In the genomic region with DNA sequence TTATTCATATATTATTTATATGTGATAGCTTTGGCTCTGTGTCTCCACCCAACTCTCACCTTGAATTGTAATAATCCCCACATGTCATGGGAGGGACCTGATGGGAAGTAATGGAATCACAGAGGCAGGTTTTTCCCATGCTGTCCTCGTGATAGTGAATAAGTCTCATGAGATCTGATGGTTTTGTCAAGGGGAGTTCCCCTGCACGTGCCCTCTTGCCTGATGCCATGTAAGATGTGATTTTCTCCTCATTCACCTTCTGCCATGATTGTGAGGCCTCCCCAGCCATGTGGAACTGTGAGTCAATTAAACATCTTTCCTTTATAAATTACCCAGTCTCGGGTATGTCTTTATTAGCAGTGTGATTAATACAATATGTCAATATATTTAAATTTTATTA, we compare ENCODE assay signal across 4 cellular contexts. TPM values are rescaled to one million over a fixed set of nuclear protein-coding genes. Genes with fewer than 3 reads are reported as not detected.
"Had no signal": no experiment of that assay in that cellular context is flagged by ENCODE, and none has a peak within 500 bp of the region (broad histone marks: within the 10 kb centered on the region; RNA-seq: fewer than 3 reads in every experiment).

No MANE protein-coding gene starts in this region.

RNA-seq across cellular contexts. Expression of a gene that starts 22.9 kb away (rescaled TPM):
- total RNA-seq: H4, H7, HFFc6, HT1080 had no signal
